1 cellular context compared by ENCODE assay signal in genomic region chr11:3854977-3855807, GRCh38.
TF ChIP-seq lines count a peak whose summit lies in the region.

Gene STIM1, plus strand, starts transcription at chr11:3855664. Its CDS starts 607 bp downstream, at chr11:3856271.

TF ChIP-seq in HepG2, 621 proteins besides CTCF, POLR2A, EP300 and RAD21 (continued from another document and continues in another):
- TF ChIP-seq, protein P1, sequence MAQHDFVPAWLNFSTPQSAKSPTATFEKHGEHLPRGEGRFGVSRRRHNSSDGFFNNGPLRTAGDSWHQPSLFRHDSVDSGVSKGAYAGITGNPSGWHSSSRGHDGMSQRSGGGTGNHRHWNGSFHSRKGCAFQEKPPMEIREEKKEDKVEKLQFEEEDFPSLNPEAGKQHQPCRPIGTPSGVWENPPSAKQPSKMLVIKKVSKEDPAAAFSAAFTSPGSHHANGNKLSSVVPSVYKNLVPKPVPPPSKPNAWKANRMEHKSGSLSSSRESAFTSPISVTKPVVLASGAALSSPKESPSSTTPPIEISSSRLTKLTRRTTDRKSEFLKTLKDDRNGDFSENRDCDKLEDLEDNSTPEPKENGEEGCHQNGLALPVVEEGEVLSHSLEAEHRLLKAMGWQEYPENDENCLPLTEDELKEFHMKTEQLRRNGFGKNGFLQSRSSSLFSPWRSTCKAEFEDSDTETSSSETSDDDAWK (CRISPR knock-in tag; IDR thresholded peaks at IDR 0.05), result no peak
- TF ChIP-seq FOXJ3 (CRISPR knock-in tag; IDR thresholded peaks at IDR 0.05; ENCODE audit: borderline replicate concordance), result peak; percentile 73; the same call in 1 of the 2 replicates
- TF ChIP-seq ZNF773 (CRISPR knock-in tag; IDR thresholded peaks at IDR 0.05; ENCODE audit: borderline replicate concordance), result peak; percentile 90; the same call in 1 of the 2 replicates
- peak; percentile 44; the same call in 1 of the 2 replicates for TF ChIP-seq NFKBIZ (CRISPR knock-in tag; IDR thresholded peaks at IDR 0.05)
- peak; percentile 77 for TF ChIP-seq PATZ1 (CRISPR knock-in tag; IDR thresholded peaks at IDR 0.05)
- TF ChIP-seq THAP11 (CRISPR knock-in tag; IDR thresholded peaks at IDR 0.05), result peak; percentile 65
- no peak for TF ChIP-seq ZNF567 (CRISPR knock-in tag; IDR thresholded peaks at IDR 0.05; ENCODE audit: borderline replicate concordance)
- TF ChIP-seq FOXO1 (CRISPR knock-in tag; IDR thresholded peaks at IDR 0.05), result peak; percentile 48; the same call in 1 of the 2 replicates
- TF ChIP-seq SIN3A (IDR thresholded peaks at IDR 0.05; ENCODE audit: borderline replicate concordance, low read depth, low read length), result peak; percentile 58; the same call in 1 of the 2 replicates
- no peak for TF ChIP-seq FUBP1 (CRISPR knock-in tag; IDR thresholded peaks at IDR 0.05; ENCODE audit: borderline replicate concordance)
- TF ChIP-seq HINFP (CRISPR knock-in tag; IDR thresholded peaks at IDR 0.05; ENCODE audit: low read depth), result no peak
- peak; percentile 88; the same call in 1 of the 2 replicates for TF ChIP-seq ZNF256 (CRISPR knock-in tag; conservative IDR thresholded peaks at IDR 0.05)
- TF ChIP-seq TP53 (CRISPR knock-in tag; conservative IDR thresholded peaks at IDR 0.05), result peak; percentile 87; the same call in 1 of the 2 replicates
- TF ChIP-seq TBX3 (IDR thresholded peaks at IDR 0.05; ENCODE audit: borderline replicate concordance), result no peak
- no peak for TF ChIP-seq SCMH1 (CRISPR knock-in tag; IDR thresholded peaks at IDR 0.05; ENCODE audit: borderline replicate concordance)
- 0 out of 2 replicates have a peak, but pooled peaks have one; percentile 69 for TF ChIP-seq ZNF232 (CRISPR knock-in tag; IDR thresholded peaks at IDR 0.05; ENCODE audit: borderline replicate concordance)
- TF ChIP-seq ZSCAN5A (CRISPR knock-in tag; IDR thresholded peaks at IDR 0.05; ENCODE audit: borderline replicate concordance), result no peak; the same call in 1 of the 2 replicates
- TF ChIP-seq IRF2 (CRISPR knock-in tag; IDR thresholded peaks at IDR 0.05), result peak; percentile 75
- TF ChIP-seq ZNF263 (CRISPR knock-in tag; IDR thresholded peaks at IDR 0.05), result peak; percentile 51; the same call in 1 of the 2 replicates
- TF ChIP-seq ZNF780A (CRISPR knock-in tag; IDR thresholded peaks at IDR 0.05), result no peak
- TF ChIP-seq HNF4G (IDR thresholded peaks at IDR 0.05; ENCODE audit: borderline replicate concordance, low read depth, low read length), result 0 out of 2 replicates have a peak, but pooled peaks have one; percentile 3
- TF ChIP-seq HNF4G (CRISPR knock-in tag; IDR thresholded peaks at IDR 0.05; ENCODE audit: borderline replicate concordance, low read depth), result no peak
- peak; percentile 61 for TF ChIP-seq ZFP90 (CRISPR knock-in tag; IDR thresholded peaks at IDR 0.05; ENCODE audit: borderline replicate concordance)
- peak; percentile 58; the same call in 1 of the 2 replicates for TF ChIP-seq TBP (CRISPR knock-in tag; IDR thresholded peaks at IDR 0.05)
- peak; percentile 58; the same call in 1 of the 2 replicates for TF ChIP-seq GATAD2A (CRISPR knock-in tag; IDR thresholded peaks at IDR 0.05)
- TF ChIP-seq, protein P2, sequence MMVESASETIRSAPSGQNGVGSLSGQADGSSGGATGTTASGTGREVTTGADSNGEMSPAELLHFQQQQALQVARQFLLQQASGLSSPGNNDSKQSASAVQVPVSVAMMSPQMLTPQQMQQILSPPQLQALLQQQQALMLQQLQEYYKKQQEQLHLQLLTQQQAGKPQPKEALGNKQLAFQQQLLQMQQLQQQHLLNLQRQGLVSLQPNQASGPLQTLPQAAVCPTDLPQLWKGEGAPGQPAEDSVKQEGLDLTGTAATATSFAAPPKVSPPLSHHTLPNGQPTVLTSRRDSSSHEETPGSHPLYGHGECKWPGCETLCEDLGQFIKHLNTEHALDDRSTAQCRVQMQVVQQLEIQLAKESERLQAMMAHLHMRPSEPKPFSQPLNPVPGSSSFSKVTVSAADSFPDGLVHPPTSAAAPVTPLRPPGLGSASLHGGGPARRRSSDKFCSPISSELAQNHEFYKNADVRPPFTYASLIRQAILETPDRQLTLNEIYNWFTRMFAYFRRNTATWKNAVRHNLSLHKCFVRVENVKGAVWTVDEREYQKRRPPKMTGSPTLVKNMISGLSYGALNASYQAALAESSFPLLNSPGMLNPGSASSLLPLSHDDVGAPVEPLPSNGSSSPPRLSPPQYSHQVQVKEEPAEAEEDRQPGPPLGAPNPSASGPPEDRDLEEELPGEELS (CRISPR knock-in tag; IDR thresholded peaks at IDR 0.05), result peak; percentile 44
- TF ChIP-seq RFXANK (CRISPR knock-in tag; IDR thresholded peaks at IDR 0.05), result 0 out of 2 replicates have a peak, but pooled peaks have one; percentile 38
- peak; percentile 78; the same call in 1 of the 2 replicates for TF ChIP-seq BATF2 (CRISPR knock-in tag; IDR thresholded peaks at IDR 0.05)
- peak; percentile 22; the same call in 1 of the 2 replicates for TF ChIP-seq ZNF629 (CRISPR knock-in tag; conservative IDR thresholded peaks at IDR 0.05)
- TF ChIP-seq ZNF253 (CRISPR knock-in tag; IDR thresholded peaks at IDR 0.05; ENCODE audit: borderline replicate concordance), result no peak
- TF ChIP-seq ZNF792 (CRISPR knock-in tag; IDR thresholded peaks at IDR 0.05), result peak; percentile 47; the same call in 1 of the 2 replicates
- TF ChIP-seq SMAD9 (CRISPR knock-in tag; IDR thresholded peaks at IDR 0.05), result no peak
- 0 out of 2 replicates have a peak, but pooled peaks have one; percentile 66 for TF ChIP-seq BRCA1 (CRISPR knock-in tag; IDR thresholded peaks at IDR 0.05)
- TF ChIP-seq, protein P3, sequence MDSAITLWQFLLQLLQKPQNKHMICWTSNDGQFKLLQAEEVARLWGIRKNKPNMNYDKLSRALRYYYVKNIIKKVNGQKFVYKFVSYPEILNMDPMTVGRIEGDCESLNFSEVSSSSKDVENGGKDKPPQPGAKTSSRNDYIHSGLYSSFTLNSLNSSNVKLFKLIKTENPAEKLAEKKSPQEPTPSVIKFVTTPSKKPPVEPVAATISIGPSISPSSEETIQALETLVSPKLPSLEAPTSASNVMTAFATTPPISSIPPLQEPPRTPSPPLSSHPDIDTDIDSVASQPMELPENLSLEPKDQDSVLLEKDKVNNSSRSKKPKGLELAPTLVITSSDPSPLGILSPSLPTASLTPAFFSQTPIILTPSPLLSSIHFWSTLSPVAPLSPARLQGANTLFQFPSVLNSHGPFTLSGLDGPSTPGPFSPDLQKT (CRISPR knock-in tag; IDR thresholded peaks at IDR 0.05; ENCODE audit: borderline replicate concordance), result 0 out of 2 replicates have a peak, but pooled peaks have one; percentile 14
- TF ChIP-seq ZNF615 (CRISPR knock-in tag; IDR thresholded peaks at IDR 0.05; ENCODE audit: borderline replicate concordance), result no peak
- peak; percentile 36; the same call in 1 of the 2 replicates for TF ChIP-seq THRA (CRISPR knock-in tag; IDR thresholded peaks at IDR 0.05; ENCODE audit: borderline replicate concordance)
- TF ChIP-seq PCBP2 (optimal IDR thresholded peaks at IDR 0.05; ENCODE audit: low read depth, low read length, poor library complexity, severe bottlenecking), result no peak
- peak; percentile 33; the same call in 1 of the 2 replicates for TF ChIP-seq KAT7 (CRISPR knock-in tag; IDR thresholded peaks at IDR 0.05; ENCODE audit: borderline replicate concordance)
- peak; percentile 89 for TF ChIP-seq DBP (CRISPR knock-in tag; IDR thresholded peaks at IDR 0.05; ENCODE audit: not compliant biosample characterization)
- no peak for TF ChIP-seq SP1 (IDR thresholded peaks at IDR 0.05)
- peak; percentile 82 for TF ChIP-seq SP1 (CRISPR knock-in tag; IDR thresholded peaks at IDR 0.05)
- TF ChIP-seq SNRNP70 (IDR thresholded peaks at IDR 0.05; ENCODE audit: low read depth, low read length), result no peak
- peak; percentile 50; the same call in 1 of the 2 replicates for TF ChIP-seq TFAP4 (IDR thresholded peaks at IDR 0.05; ENCODE audit: borderline replicate concordance, low read depth)
